Comparison of ENCODE assay signal across 1 cellular context in the genomic region with DNA sequence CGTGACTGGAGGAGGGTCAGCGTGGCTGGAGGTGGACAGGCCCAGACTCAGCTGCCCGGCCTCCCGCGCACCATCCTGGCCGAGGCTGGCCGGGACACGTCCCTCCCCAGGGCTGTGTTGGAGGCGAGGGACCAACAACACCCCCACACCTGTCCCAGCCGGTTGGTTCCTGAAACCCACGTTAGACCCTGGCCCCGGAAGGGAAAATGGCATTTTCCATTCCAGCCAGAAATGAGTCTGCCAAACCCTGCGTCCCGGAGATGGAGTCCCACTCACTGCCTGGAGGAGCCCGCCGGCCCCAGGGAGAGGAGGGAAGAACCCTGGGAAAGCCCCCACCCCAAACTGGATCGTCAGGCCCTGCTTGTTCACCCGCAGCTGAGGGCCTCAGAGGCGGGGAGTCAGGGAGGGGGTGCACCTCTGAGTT.
TF ChIP-seq lines count a peak whose summit lies in the region.

No MANE protein-coding gene starts in this region.

TF ChIP-seq in K562, 482 proteins besides CTCF, POLR2A, EP300 and RAD21 (continued from another document):
- TF ChIP-seq MTA3 (IDR thresholded peaks at IDR 0.05; ENCODE audit: borderline replicate concordance) (no peak), SREBF1 (IDR thresholded peaks at IDR 0.05; ENCODE audit: borderline replicate concordance, low read depth, low read length) (no peak), HNRNPH1 (optimal IDR thresholded peaks at IDR 0.05; ENCODE audit: low read depth, low read length) (no peak), RUNX1 (IDR thresholded peaks at IDR 0.05; ENCODE audit: low read depth) (no peak), HCFC1 (IDR thresholded peaks at IDR 0.05; ENCODE audit: low read depth, low read length) (no peak), POLR2B (IDR thresholded peaks at IDR 0.05; ENCODE audit: low read depth, partially characterized antibody) (no peak), ZNF584 (CRISPR knock-in tag; IDR thresholded peaks at IDR 0.05; ENCODE audit: low read depth) (no peak), NBN (IDR thresholded peaks at IDR 0.05; ENCODE audit: low read depth) (no peak), TAF1 (IDR thresholded peaks at IDR 0.05; ENCODE audit: control insufficient read depth, extremely low read depth, insufficient read depth, low read length, severe bottlenecking) (no peak), AFF1 (IDR thresholded peaks at IDR 0.05; ENCODE audit: low read depth in 1 of 2, partially characterized antibody in 2 of 2) (no peak)
- TF ChIP-seq, protein P1, sequence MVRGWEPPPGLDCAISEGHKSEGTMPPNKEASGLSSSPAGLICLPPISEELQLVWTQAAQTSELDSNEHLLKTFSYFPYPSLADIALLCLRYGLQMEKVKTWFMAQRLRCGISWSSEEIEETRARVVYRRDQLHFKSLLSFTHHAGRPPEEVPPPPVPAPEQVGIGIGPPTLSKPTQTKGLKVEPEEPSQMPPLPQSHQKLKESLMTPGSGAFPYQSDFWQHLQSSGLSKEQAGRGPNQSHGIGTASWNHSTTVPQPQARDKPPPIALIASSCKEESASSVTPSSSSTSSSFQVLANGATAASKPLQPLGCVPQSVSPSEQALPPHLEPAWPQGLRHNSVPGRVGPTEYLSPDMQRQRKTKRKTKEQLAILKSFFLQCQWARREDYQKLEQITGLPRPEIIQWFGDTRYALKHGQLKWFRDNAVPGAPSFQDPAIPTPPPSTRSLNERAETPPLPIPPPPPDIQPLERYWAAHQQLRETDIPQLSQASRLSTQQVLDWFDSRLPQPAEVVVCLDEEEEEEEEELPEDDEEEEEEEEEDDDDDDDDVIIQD (CRISPR knock-in tag; IDR thresholded peaks at IDR 0.05) = no peak
